Comparison of ENCODE assay signal across 1 cellular context in genomic region chr1:10054465-10054864, GRCh38.
TF ChIP-seq lines count a peak whose summit lies in the region.

No MANE protein-coding gene starts in this region.

TF ChIP-seq in GM23338, 12 proteins besides CTCF, POLR2A, EP300 and RAD21 (continued from another document):
- no peak for TF ChIP-seq ETS1 (IDR thresholded peaks at IDR 0.05)
- no peak for TF ChIP-seq CREB1 (CRISPR knock-in tag; IDR thresholded peaks at IDR 0.05; ENCODE audit: low read depth)
- no peak for TF ChIP-seq ZNF114 (CRISPR knock-in tag; IDR thresholded peaks at IDR 0.05)
- no peak for TF ChIP-seq JUNB (IDR thresholded peaks at IDR 0.05; ENCODE audit: unreplicated experiment)
- no peak for TF ChIP-seq REST (IDR thresholded peaks at IDR 0.05; ENCODE audit: unreplicated experiment)
- TF ChIP-seq ZNF331 (CRISPR knock-in tag; IDR thresholded peaks at IDR 0.05; ENCODE audit: low read depth), result no peak
- TF ChIP-seq NANOG (IDR thresholded peaks at IDR 0.05; ENCODE audit: borderline replicate concordance), result no peak
- TF ChIP-seq EZH2 (IDR thresholded peaks at IDR 0.05; ENCODE audit: low read depth, unreplicated experiment), result no peak
- no peak for TF ChIP-seq EZH2phosphoT487 (IDR thresholded peaks at IDR 0.05; ENCODE audit: unreplicated experiment)
